10 cellular contexts compared by ENCODE assay signal in the genomic region with DNA sequence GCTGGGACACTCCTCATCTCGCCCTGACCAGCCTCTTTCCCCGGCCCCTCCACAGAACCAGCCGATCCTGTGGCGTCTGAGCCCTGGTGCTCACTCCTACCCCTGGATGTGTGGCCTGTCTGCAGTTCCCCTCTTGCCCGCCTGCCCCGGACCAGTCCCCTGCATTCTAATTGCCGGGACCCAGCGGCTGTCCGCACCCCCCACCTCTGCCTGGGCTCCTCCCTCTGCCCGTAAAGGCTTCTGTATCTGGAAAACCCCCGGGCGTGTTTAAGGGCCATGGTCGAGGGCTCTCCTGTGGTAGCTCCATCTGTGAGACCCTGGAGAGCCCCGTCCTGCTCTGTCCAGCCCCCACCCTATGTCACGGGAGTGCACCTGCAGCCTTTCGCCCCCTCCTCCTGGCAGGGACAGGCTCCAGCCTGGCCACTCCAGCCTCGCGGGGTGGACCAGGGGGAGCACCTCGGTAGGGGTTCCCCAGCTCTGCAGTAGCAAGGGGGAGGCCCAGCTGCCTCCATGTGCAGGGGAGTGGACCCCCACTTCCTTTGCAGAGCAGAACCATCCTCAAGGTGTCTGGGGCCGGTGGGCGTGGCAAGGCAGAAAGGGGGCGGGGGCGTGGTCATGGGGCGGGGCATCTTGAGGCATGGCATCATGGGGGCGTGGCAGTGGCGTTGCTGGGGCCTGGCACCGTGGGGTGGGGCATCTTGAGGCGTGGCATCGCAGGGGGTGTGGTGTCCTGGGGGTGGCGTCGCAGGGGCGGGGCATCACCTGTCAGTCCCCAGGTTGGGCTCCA.
DNase-seq lines count a peak whose midpoint lies in the region; ATAC-seq and TF ChIP-seq lines count a peak whose summit lies in the region.
"Had no signal": no experiment of that assay in that cellular context is flagged by ENCODE, and none has a peak within 500 bp of the region (broad histone marks: within the 10 kb centered on the region; RNA-seq: fewer than 3 reads in every experiment).

No MANE protein-coding gene starts in this region.

- H3K4me3 ChIP-seq in upper lobe of left lung, result no peak overlapping the region
- no peak overlapping the region for H3K4me3 ChIP-seq in esophagus muscularis mucosa
- H3K4me3 ChIP-seq in Caco-2 (ENCODE audit: low read depth, low read length), result no peak overlapping the region
- H3K4me3 ChIP-seq: right lobe of liver had no signal

- CTCF ChIA-PET in Caco-2 (lab: Charles Lee), result no interaction called here

- no peak overlapping the region for H3K4me3 Mint-ChIP-seq in Caco-2 (ENCODE audit: unreplicated experiment)
- H3K4me3 Mint-ChIP-seq: CD8-positive, alpha-beta memory T cell had no signal

- no peaks in the 10 kb centered on the region for H3K9me3 Mint-ChIP-seq in Caco-2 (ENCODE audit: unreplicated experiment)
- H3K9me3 Mint-ChIP-seq: CD8-positive, alpha-beta memory T cell had no signal

- TF ChIP-seq EP300 in upper lobe of left lung (IDR thresholded peaks at IDR 0.05) (no peak), esophagus muscularis mucosa (IDR thresholded peaks at IDR 0.05) (no peak)

- no peaks in the 10 kb centered on the region for H3K36me3 Mint-ChIP-seq in Caco-2 (ENCODE audit: insufficient read depth, unreplicated experiment)
- H3K36me3 Mint-ChIP-seq: CD8-positive, alpha-beta memory T cell had no signal

- POLR2A ChIA-PET in Caco-2 (lab: Charles Lee), result no interaction called here

- peak; percentile 7 for DNase-seq in activated naive CD4-positive, alpha-beta T cell treated with anti-CD3 and anti-CD28 coated beads, Interleukin-2, amount 50 U/mL, for 16 hours
- DNase-seq in activated naive CD4-positive, alpha-beta T cell treated with Interleukin-2 at 50 U/mL for 16 hours, result no peak
- peak; percentile 33 to 87 for DNase-seq in NCI-H526 (lab: John Stamatoyannopoulos, UW)
- DNase-seq in iPS-NIHi11 (ENCODE audit: low spot score), result peak; percentile 79
- DNase-seq in upper lobe of left lung, result peak; percentile 21 to 76
- no peak for DNase-seq in GM19240 (ENCODE audit: insufficient read length, low spot score)
- no peak for DNase-seq in esophagus muscularis mucosa (ENCODE audit: extremely low spot score)
- no peak for DNase-seq in Caco-2

- WGBS in upper lobe of left lung, 2 donors, result 69 to 75% methylated on average over 18 to 31 of the region's 32 CpGs
- WGBS in esophagus muscularis mucosa, result 73% methylated on average over 16 of the region's 32 CpGs

- TF ChIP-seq CTCF in upper lobe of left lung (IDR thresholded peaks at IDR 0.05) (no peak), esophagus muscularis mucosa (IDR thresholded peaks at IDR 0.05) (no peak), Caco-2 (IDR thresholded peaks at IDR 0.05; ENCODE audit: insufficient read depth in 1 of 2, low read depth in 1 of 2, low read length in 1 of 2, severe bottlenecking in 1 of 2, unreplicated experiment in 1 of 2) (no peak)

- no peaks in the 10 kb centered on the region for H3K36me3 ChIP-seq in upper lobe of left lung
- no peaks in the 10 kb centered on the region for H3K36me3 ChIP-seq in esophagus muscularis mucosa
- no peaks in the 10 kb centered on the region for H3K36me3 ChIP-seq in Caco-2 (ENCODE audit: control insufficient read depth, insufficient read depth, low read length)
- H3K36me3 ChIP-seq: right lobe of liver had no signal

- H3K27ac ChIP-seq in upper lobe of left lung (no peak overlapping the region), esophagus muscularis mucosa (replicated peaks in 1 of 4) (no peak overlapping the region)
- H3K27ac ChIP-seq: right lobe of liver had no signal

- intact Hi-C loops in esophagus muscularis mucosa (cut with DNase I) (no loop called here), Caco-2 (cut with micrococcal nuclease; ENCODE audit: unreplicated experiment) (no loop called here)

- H3K27me3 ChIP-seq in upper lobe of left lung, result no peaks in the 10 kb centered on the region
- peaks cover 0 to 10% (median 0%) of the 10 kb centered on the region in 4 donors for H3K27me3 ChIP-seq in esophagus muscularis mucosa
- H3K27me3 ChIP-seq in Caco-2 (replicated peaks; ENCODE audit: control insufficient read depth, insufficient read depth, low read length), result no peaks in the 10 kb centered on the region
- H3K27me3 ChIP-seq: right lobe of liver had no signal

- no peak overlapping the region for H3K27ac Mint-ChIP-seq in Caco-2 (ENCODE audit: unreplicated experiment)
- H3K27ac Mint-ChIP-seq: CD8-positive, alpha-beta memory T cell had no signal

- peaks cover 3% of the 10 kb centered on the region for H3K27me3 Mint-ChIP-seq in Caco-2 (ENCODE audit: insufficient read depth, unreplicated experiment)

- TF ChIP-seq POLR2A in upper lobe of left lung (IDR thresholded peaks at IDR 0.05), result no peak
- TF ChIP-seq POLR2A in esophagus muscularis mucosa (IDR thresholded peaks at IDR 0.05; ENCODE audit: low read depth), result no peak

- H3K4me1 ChIP-seq in upper lobe of left lung (no peaks in the 10 kb centered on the region), esophagus muscularis mucosa (no peaks in the 10 kb centered on the region), Caco-2 (no peaks in the 10 kb centered on the region)
- H3K4me1 ChIP-seq: right lobe of liver had no signal

- H3K9me3 ChIP-seq in upper lobe of left lung (no peaks in the 10 kb centered on the region), esophagus muscularis mucosa (no peaks in the 10 kb centered on the region), Caco-2 (no peaks in the 10 kb centered on the region)
- H3K9me3 ChIP-seq: right lobe of liver had no signal

- no peaks in the 10 kb centered on the region for H3K4me1 Mint-ChIP-seq in Caco-2 (ENCODE audit: low read depth, unreplicated experiment)
- H3K4me1 Mint-ChIP-seq: CD8-positive, alpha-beta memory T cell had no signal

- ATAC-seq in upper lobe of left lung (ENCODE audit: low FRiP score in 2 of 2), result no peak

- no TSS peak for BruUV-seq in Caco-2 (replicated peaks; lab: Mats Ljungman, UMichigan)

Comparison
In these comparisons a context has a peak if more than half of its experiments do, and no peak if none do; other contexts are left out.
1. DNase-seq: peak in activated naive CD4-positive, alpha-beta T cell treated with anti-CD3 and anti-CD28 coated beads, Interleukin-2, amount 50 U/mL, for 16 hours (single experiment), NCI-H526 (2 of 2), iPS-NIHi11 (single experiment) and upper lobe of left lung (2 of 2); none in activated naive CD4-positive, alpha-beta T cell treated with Interleukin-2 at 50 U/mL for 16 hours (single experiment), GM19240 (single experiment), esophagus muscularis mucosa (single experiment) and Caco-2 (0 of 2).